20 cellular contexts compared by ENCODE assay signal in the genomic region with DNA sequence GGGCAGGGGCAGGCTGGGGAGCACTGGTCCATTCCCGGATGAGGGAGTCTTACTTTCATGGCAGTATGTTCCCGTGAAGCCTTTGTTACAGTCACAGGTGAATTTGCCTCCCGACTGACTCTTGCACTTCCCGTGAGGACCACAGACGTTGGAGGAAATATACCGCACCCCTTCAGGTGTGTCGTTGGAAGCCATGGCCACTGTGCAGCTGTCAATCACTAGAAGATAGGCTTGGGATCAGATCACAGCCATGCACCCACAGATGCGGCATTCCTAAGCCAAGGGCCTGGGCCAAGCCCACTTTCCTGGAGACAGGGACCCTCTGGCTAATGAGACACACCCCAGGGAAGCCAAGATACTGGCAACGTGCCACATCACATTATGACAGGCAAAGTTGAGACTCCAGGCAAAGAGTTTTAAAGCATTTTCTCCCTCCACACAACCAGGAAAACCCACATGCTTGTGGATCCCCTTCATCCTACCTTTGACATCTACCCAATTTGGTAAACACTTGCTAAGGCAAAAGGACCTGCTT. TPM values are rescaled to one million over a fixed set of nuclear protein-coding genes. Genes with fewer than 3 reads are reported as not detected.
DNase-seq lines count a peak whose midpoint lies in the region; ATAC-seq and TF ChIP-seq lines count a peak whose summit lies in the region.
"Had no signal": no experiment of that assay in that cellular context is flagged by ENCODE, and none has a peak within 500 bp of the region (broad histone marks: within the 10 kb centered on the region; RNA-seq: fewer than 3 reads in every experiment).

No MANE protein-coding gene starts in this region.

- H3K4me1 Mint-ChIP-seq in endothelial cell (ENCODE audit: unreplicated experiment) (peaks cover 8% of the 10 kb centered on the region), progenitor cell of endocrine pancreas (ENCODE audit: low read depth) (peaks cover 10% of the 10 kb centered on the region)
- H3K4me1 Mint-ChIP-seq: activated naive CD4-positive, alpha-beta T cell treated with anti-CD3 and anti-CD28 coated beads, Interleukin-2, amount 10 ng/mL, durations not matched to agents 7 days and 5 days; CD4-positive, alpha-beta memory T cell had no signal

- ATAC-seq in left cardiac atrium, result no peak
- no peak for ATAC-seq in Right ventricle myocardium superior (ENCODE audit: poor library complexity)
- no peak for ATAC-seq in aorta (ENCODE audit: low FRiP score)

- H3K27ac Mint-ChIP-seq in endothelial cell (ENCODE audit: unreplicated experiment) (peak overlapping the region; percentile 10), progenitor cell of endocrine pancreas (peak overlapping the region; percentile 20)
- H3K27ac Mint-ChIP-seq: activated naive CD4-positive, alpha-beta T cell treated with anti-CD3 and anti-CD28 coated beads, Interleukin-2, amount 10 ng/mL, durations not matched to agents 7 days and 5 days; activated T-helper 1 cell treated with anti-CD3 and anti-CD28 coated beads, Interleukin-12 subunit alpha, Interleukin-12 subunit beta, Interleukin-2, Interleukin-4 antibody, amounts not matched to agents 30 ng/mL and 10 ng/mL and 1 ng/mL, durations not matched to agents 14 hours and 24 hours and 36 hours; CD4-positive, alpha-beta memory T cell; dendritic cell treated with granulocyte-macrophage colony-stimulating factor and Interleukin-4, amounts not matched to agents 40 ng/mL and 50 ng/mL, for 4 days had no signal

- no peak for TF ChIP-seq CTCF in endothelial cell (IDR thresholded peaks at IDR 0.05; ENCODE audit: unreplicated experiment)
- TF ChIP-seq CTCF in progenitor cell of endocrine pancreas (IDR thresholded peaks at IDR 0.05; ENCODE audit: unreplicated experiment), result no peak

- H3K9me3 ChIP-seq in aorta (ENCODE audit: control insufficient read depth, low read length), result no peaks in the 10 kb centered on the region
- H3K9me3 ChIP-seq: prostate gland, SJSA1 had no signal

- WGBS in aorta, 2 donors, result 58 to 62% methylated on average over 9 of the region's 9 CpGs

- DNase-seq in left cardiac atrium, result peak; percentile 20
- DNase-seq in Right ventricle myocardium superior, result no peak
- no peak for DNase-seq in endothelial cell (ENCODE audit: low spot score)
- no peak for DNase-seq in progenitor cell of endocrine pancreas (ENCODE audit: low spot score, unreplicated experiment)
- DNase-seq in aorta, result no peak
- no peak for DNase-seq in kidney tubule cell (ENCODE audit: low spot score)
- no peak for DNase-seq in activated T-cell treated with anti-CD3 and anti-CD28 coated beads, Interleukin-2, amount 50 U/mL, for 48 hours
- no peak for DNase-seq in ecto neural progenitor cell (ENCODE audit: low spot score)
- DNase-seq: activated CD4-positive, alpha-beta T cell treated with anti-CD3 and anti-CD28 coated beads, Interleukin-2, amount 50 U/mL, for 48 hours; activated naive CD4-positive, alpha-beta T cell treated with anti-CD3 and anti-CD28 coated beads, Interleukin-2, amount 10 ng/mL, durations not matched to agents 7 days and 5 days; AML-193; CD4-positive, alpha-beta memory T cell; NCI-H2081; NCI-H345 had no signal

- intact Hi-C loops in left cardiac atrium (cut with DNase I), result loop anchor here in 1 of 2 donors (5.0 kb wide), 1 partner anchor 95 kb away; no protein-coding TSS in a partner anchor
- intact Hi-C loops in Right ventricle myocardium superior (cut with DNase I), result no loop called here
- intact Hi-C loops in aorta (cut with DNase I), result no loop called here

- peaks cover under 1 to 5% of the 10 kb centered on the region in 2 donors for H3K4me1 ChIP-seq in aorta (ENCODE audit: control insufficient read depth in 1 of 2, insufficient read depth in 2 of 2, low read length in 2 of 2)
- H3K4me1 ChIP-seq: prostate gland had no signal

- peak overlapping the region; percentile 52 to 92 for H3K27ac ChIP-seq in aorta (ENCODE audit: low read depth in 1 of 2, low read length in 2 of 2)
- H3K27ac ChIP-seq: KMS-11 had no signal

- H3K36me3 Mint-ChIP-seq in endothelial cell (ENCODE audit: low read depth, unreplicated experiment) (peaks cover 80% of the 10 kb centered on the region), progenitor cell of endocrine pancreas (ENCODE audit: insufficient read depth) (peaks cover 51% of the 10 kb centered on the region)
- H3K36me3 Mint-ChIP-seq: activated naive CD4-positive, alpha-beta T cell treated with anti-CD3 and anti-CD28 coated beads, Interleukin-2, amount 10 ng/mL, durations not matched to agents 7 days and 5 days; CD4-positive, alpha-beta memory T cell had no signal

- peaks cover 13 to 42% of the 10 kb centered on the region in 2 donors for H3K36me3 ChIP-seq in aorta (ENCODE audit: control insufficient read depth in 1 of 2, insufficient read depth in 2 of 2, low read length in 1 of 2)

- H3K4me3 Mint-ChIP-seq in endothelial cell (ENCODE audit: unreplicated experiment) (peak overlapping the region; percentile 80), progenitor cell of endocrine pancreas (ENCODE audit: low read depth) (no peak overlapping the region)
- H3K4me3 Mint-ChIP-seq: activated naive CD4-positive, alpha-beta T cell treated with anti-CD3 and anti-CD28 coated beads, Interleukin-2, amount 10 ng/mL, durations not matched to agents 7 days and 5 days; activated T-helper 1 cell treated with anti-CD3 and anti-CD28 coated beads, Interleukin-12 subunit alpha, Interleukin-12 subunit beta, Interleukin-2, Interleukin-4 antibody, amounts not matched to agents 30 ng/mL and 10 ng/mL and 1 ng/mL, durations not matched to agents 14 hours and 24 hours and 36 hours; CD4-positive, alpha-beta memory T cell; dendritic cell treated with granulocyte-macrophage colony-stimulating factor and Interleukin-4, amounts not matched to agents 40 ng/mL and 50 ng/mL, for 4 days had no signal

- H3K27me3 Mint-ChIP-seq in endothelial cell (ENCODE audit: unreplicated experiment), result peaks cover 7% of the 10 kb centered on the region
- H3K27me3 Mint-ChIP-seq in progenitor cell of endocrine pancreas, result no peaks in the 10 kb centered on the region
- H3K27me3 Mint-ChIP-seq: dendritic cell treated with granulocyte-macrophage colony-stimulating factor and Interleukin-4, amounts not matched to agents 40 ng/mL and 50 ng/mL, for 4 days had no signal

- no peaks in the 10 kb centered on the region for H3K27me3 ChIP-seq in aorta (ENCODE audit: control insufficient read depth in 1 of 2, insufficient read depth in 2 of 2, low read length in 1 of 2)
- H3K27me3 ChIP-seq: SJSA1 had no signal

- H3K4me3 ChIP-seq in aorta (ENCODE audit: low read length in 2 of 2), result no peak overlapping the region
- H3K4me3 ChIP-seq: GM12878, prostate gland, SJSA1 had no signal

- H3K9me3 Mint-ChIP-seq in endothelial cell (ENCODE audit: unreplicated experiment), result no peaks in the 10 kb centered on the region
- H3K9me3 Mint-ChIP-seq in progenitor cell of endocrine pancreas (ENCODE audit: low read depth), result no peaks in the 10 kb centered on the region
- H3K9me3 Mint-ChIP-seq: activated naive CD4-positive, alpha-beta T cell treated with anti-CD3 and anti-CD28 coated beads, Interleukin-2, amount 10 ng/mL, durations not matched to agents 7 days and 5 days; activated T-helper 1 cell treated with anti-CD3 and anti-CD28 coated beads, Interleukin-12 subunit alpha, Interleukin-12 subunit beta, Interleukin-2, Interleukin-4 antibody, amounts not matched to agents 30 ng/mL and 10 ng/mL and 1 ng/mL, durations not matched to agents 14 hours and 24 hours and 36 hours; CD4-positive, alpha-beta memory T cell; dendritic cell treated with granulocyte-macrophage colony-stimulating factor and Interleukin-4, amounts not matched to agents 40 ng/mL and 50 ng/mL, for 4 days had no signal

RNA-seq across cellular contexts. Expression of gene JAG1, which starts 26.8 kb away (rescaled TPM):
- total RNA-seq in left cardiac atrium (10 to 100 TPM; 32.4 to 42.3 TPM), Right ventricle myocardium superior (22.1 TPM), endothelial cell (ENCODE audit: unreplicated experiment) (172 TPM), progenitor cell of endocrine pancreas (260 and 277 TPM in 2 replicates), aorta (100 to 1,000 TPM; 133 to 226 TPM)
- 100 to 1,000 TPM in 1 of 2 donors, 10 to 100 TPM in 1; 22.4 to 166 TPM for polyA plus RNA-seq in aorta
